ENCODE assay signal across 1 cellular context in the genomic region with DNA sequence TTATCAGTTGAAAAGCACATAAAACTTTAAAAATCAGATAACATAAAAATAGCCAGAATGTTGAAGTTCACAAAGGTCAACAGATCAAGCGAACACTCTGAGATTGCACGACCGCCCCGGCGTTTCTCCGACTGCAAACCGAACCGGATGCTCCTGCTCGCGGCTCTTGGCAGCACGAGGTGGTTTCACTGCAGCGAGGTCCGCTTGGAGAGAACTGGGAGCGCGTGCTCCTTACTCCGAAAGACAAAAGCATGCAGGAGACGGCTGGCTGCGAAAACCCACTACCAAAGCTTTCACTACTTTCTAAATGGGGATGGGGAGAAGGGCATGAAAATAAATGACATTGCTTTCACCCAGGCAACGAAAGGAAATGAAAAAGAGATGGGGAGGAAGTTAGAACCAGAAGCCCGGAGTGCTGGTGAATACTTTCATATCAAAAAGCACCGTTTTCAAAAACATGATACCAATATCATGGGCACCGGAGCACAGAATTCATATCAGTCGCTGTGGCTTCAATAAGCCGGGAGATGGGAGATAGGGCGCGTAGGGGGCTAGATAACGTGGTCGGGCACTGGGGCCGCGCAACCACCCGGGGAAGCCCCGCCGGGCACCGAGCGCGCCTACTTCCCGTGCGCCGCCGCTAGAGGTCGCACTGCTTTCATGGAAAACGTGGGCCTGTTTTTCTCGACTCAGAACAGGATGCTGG.
A peak's percentile ranks its signal among the peaks of the same experiment; 100 is the strongest.
TF ChIP-seq lines count a peak whose summit lies in the region.

No MANE protein-coding gene starts in this region.

TF ChIP-seq in HepG2, 621 proteins besides CTCF, POLR2A, EP300 and RAD21 (continues in another document):
- TF ChIP-seq SRSF9 (IDR thresholded peaks at IDR 0.05; ENCODE audit: borderline replicate concordance, insufficient read depth, low read depth, low read length, poor library complexity, severe bottlenecking) = no peak
- TF ChIP-seq CBX1 (IDR thresholded peaks at IDR 0.05; ENCODE audit: low read depth) = peak; percentile 35
- TF ChIP-seq SATB2 (CRISPR knock-in tag; IDR thresholded peaks at IDR 0.05) = 0 out of 2 replicates have a peak, but pooled peaks have one; percentile 16
- TF ChIP-seq ZFX (CRISPR knock-in tag; IDR thresholded peaks at IDR 0.05; ENCODE audit: low read depth) = peak; percentile 46
- TF ChIP-seq, protein P1, sequence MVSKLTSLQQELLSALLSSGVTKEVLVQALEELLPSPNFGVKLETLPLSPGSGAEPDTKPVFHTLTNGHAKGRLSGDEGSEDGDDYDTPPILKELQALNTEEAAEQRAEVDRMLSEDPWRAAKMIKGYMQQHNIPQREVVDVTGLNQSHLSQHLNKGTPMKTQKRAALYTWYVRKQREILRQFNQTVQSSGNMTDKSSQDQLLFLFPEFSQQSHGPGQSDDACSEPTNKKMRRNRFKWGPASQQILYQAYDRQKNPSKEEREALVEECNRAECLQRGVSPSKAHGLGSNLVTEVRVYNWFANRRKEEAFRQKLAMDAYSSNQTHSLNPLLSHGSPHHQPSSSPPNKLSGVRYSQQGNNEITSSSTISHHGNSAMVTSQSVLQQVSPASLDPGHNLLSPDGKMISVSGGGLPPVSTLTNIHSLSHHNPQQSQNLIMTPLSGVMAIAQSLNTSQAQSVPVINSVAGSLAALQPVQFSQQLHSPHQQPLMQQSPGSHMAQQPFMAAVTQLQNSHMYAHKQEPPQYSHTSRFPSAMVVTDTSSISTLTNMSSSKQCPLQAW (CRISPR knock-in tag; IDR thresholded peaks at IDR 0.05) = 0 out of 2 replicates have a peak, but pooled peaks have one; percentile 46
- peak; percentile 34; the same call in 1 of the 2 replicates for TF ChIP-seq RXRB (CRISPR knock-in tag; IDR thresholded peaks at IDR 0.05; ENCODE audit: borderline replicate concordance)
- 0 out of 2 replicates have a peak, but pooled peaks have one; percentile 35 for TF ChIP-seq KDM1A (CRISPR knock-in tag; IDR thresholded peaks at IDR 0.05)
- TF ChIP-seq ZNF670 (CRISPR knock-in tag; IDR thresholded peaks at IDR 0.05; ENCODE audit: borderline replicate concordance) = no peak
- TF ChIP-seq ZBTB7B (CRISPR knock-in tag; IDR thresholded peaks at IDR 0.05) = peak; percentile 60; the same call in 1 of the 2 replicates
- no peak for TF ChIP-seq ZNF230 (CRISPR knock-in tag; IDR thresholded peaks at IDR 0.05)
- peak; percentile 90 for TF ChIP-seq FOXC1 (CRISPR knock-in tag; IDR thresholded peaks at IDR 0.05; ENCODE audit: borderline replicate concordance)
- TF ChIP-seq, protein P2, sequence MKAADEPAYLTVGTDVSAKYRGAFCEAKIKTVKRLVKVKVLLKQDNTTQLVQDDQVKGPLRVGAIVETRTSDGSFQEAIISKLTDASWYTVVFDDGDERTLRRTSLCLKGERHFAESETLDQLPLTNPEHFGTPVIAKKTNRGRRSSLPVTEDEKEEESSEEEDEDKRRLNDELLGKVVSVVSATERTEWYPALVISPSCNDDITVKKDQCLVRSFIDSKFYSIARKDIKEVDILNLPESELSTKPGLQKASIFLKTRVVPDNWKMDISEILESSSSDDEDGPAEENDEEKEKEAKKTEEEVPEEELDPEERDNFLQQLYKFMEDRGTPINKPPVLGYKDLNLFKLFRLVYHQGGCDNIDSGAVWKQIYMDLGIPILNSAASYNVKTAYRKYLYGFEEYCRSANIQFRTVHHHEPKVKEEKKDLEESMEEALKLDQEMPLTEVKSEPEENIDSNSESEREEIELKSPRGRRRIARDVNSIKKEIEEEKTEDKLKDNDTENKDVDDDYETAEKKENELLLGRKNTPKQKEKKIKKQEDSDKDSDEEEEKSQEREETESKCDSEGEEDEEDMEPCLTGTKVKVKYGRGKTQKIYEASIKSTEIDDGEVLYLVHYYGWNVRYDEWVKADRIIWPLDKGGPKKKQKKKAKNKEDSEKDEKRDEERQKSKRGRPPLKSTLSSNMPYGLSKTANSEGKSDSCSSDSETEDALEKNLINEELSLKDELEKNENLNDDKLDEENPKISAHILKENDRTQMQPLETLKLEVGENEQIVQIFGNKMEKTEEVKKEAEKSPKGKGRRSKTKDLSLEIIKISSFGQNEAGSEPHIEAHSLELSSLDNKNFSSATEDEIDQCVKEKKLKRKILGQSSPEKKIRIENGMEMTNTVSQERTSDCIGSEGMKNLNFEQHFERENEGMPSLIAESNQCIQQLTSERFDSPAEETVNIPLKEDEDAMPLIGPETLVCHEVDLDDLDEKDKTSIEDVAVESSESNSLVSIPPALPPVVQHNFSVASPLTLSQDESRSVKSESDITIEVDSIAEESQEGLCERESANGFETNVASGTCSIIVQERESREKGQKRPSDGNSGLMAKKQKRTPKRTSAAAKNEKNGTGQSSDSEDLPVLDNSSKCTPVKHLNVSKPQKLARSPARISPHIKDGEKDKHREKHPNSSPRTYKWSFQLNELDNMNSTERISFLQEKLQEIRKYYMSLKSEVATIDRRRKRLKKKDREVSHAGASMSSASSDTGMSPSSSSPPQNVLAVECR (CRISPR knock-in tag; IDR thresholded peaks at IDR 0.05; ENCODE audit: borderline replicate concordance) = peak; percentile 51; the same call in 1 of the 2 replicates
- no peak for TF ChIP-seq TEAD2 (CRISPR knock-in tag; IDR thresholded peaks at IDR 0.05)
- TF ChIP-seq ZNF777 (CRISPR knock-in tag; IDR thresholded peaks at IDR 0.05) = 0 out of 2 replicates have a peak, but pooled peaks have one; percentile 35
- no peak for TF ChIP-seq CREM (IDR thresholded peaks at IDR 0.05)
- TF ChIP-seq CREM (CRISPR knock-in tag; IDR thresholded peaks at IDR 0.05) = no peak
- TF ChIP-seq FIP1L1 (IDR thresholded peaks at IDR 0.05; ENCODE audit: borderline replicate concordance, insufficient read depth, low read depth, low read length) = 0 out of 2 replicates have a peak, but pooled peaks have one; percentile 53
- TF ChIP-seq AKAP8 (CRISPR knock-in tag; IDR thresholded peaks at IDR 0.05) = no peak
- TF ChIP-seq ISL2 (CRISPR knock-in tag; IDR thresholded peaks at IDR 0.05) = peak; percentile 55; the same call in 1 of the 2 replicates
- TF ChIP-seq, protein P3, sequence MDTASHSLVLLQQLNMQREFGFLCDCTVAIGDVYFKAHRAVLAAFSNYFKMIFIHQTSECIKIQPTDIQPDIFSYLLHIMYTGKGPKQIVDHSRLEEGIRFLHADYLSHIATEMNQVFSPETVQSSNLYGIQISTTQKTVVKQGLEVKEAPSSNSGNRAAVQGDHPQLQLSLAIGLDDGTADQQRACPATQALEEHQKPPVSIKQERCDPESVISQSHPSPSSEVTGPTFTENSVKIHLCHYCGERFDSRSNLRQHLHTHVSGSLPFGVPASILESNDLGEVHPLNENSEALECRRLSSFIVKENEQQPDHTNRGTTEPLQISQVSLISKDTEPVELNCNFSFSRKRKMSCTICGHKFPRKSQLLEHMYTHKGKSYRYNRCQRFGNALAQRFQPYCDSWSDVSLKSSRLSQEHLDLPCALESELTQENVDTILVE (CRISPR knock-in tag; IDR thresholded peaks at IDR 0.05) = 0 out of 2 replicates have a peak, but pooled peaks have one; percentile 40
- no peak for TF ChIP-seq POLR2AphosphoS5 (IDR thresholded peaks at IDR 0.05; ENCODE audit: low read depth, low read length)
- TF ChIP-seq, protein P4, sequence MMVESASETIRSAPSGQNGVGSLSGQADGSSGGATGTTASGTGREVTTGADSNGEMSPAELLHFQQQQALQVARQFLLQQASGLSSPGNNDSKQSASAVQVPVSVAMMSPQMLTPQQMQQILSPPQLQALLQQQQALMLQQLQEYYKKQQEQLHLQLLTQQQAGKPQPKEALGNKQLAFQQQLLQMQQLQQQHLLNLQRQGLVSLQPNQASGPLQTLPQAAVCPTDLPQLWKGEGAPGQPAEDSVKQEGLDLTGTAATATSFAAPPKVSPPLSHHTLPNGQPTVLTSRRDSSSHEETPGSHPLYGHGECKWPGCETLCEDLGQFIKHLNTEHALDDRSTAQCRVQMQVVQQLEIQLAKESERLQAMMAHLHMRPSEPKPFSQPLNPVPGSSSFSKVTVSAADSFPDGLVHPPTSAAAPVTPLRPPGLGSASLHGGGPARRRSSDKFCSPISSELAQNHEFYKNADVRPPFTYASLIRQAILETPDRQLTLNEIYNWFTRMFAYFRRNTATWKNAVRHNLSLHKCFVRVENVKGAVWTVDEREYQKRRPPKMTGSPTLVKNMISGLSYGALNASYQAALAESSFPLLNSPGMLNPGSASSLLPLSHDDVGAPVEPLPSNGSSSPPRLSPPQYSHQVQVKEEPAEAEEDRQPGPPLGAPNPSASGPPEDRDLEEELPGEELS (CRISPR knock-in tag; IDR thresholded peaks at IDR 0.05) = peak; percentile 32; the same call in 1 of the 2 replicates
- no peak for TF ChIP-seq TRIM24 (CRISPR knock-in tag; IDR thresholded peaks at IDR 0.05)
- 0 out of 2 replicates have a peak, but pooled peaks have one; percentile 35 for TF ChIP-seq BHLHE40 (IDR thresholded peaks at IDR 0.05; ENCODE audit: low read length)
- peak; percentile 93; the same call in 1 of the 2 replicates for TF ChIP-seq MTF2 (CRISPR knock-in tag; IDR thresholded peaks at IDR 0.05; ENCODE audit: borderline replicate concordance)
- TF ChIP-seq, protein P5, sequence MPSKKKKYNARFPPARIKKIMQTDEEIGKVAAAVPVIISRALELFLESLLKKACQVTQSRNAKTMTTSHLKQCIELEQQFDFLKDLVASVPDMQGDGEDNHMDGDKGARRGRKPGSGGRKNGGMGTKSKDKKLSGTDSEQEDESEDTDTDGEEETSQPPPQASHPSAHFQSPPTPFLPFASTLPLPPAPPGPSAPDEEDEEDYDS (CRISPR knock-in tag; IDR thresholded peaks at IDR 0.05) = 0 out of 2 replicates have a peak, but pooled peaks have one; percentile 14
- TF ChIP-seq ZNF577 (CRISPR knock-in tag; IDR thresholded peaks at IDR 0.05; ENCODE audit: borderline replicate concordance, low read depth) = no peak
- peak; percentile 53 for TF ChIP-seq SRSF1 (optimal IDR thresholded peaks at IDR 0.05; ENCODE audit: low read depth, low read length)
- no peak for TF ChIP-seq LCORL (IDR thresholded peaks at IDR 0.05)
- 0 out of 2 replicates have a peak, but pooled peaks have one; percentile 31 for TF ChIP-seq LCORL (CRISPR knock-in tag; IDR thresholded peaks at IDR 0.05)
- TF ChIP-seq EZH2 (conservative IDR thresholded peaks at IDR 0.05; ENCODE audit: low read depth, low read length) = peak; percentile 88
- TF ChIP-seq, protein P6, sequence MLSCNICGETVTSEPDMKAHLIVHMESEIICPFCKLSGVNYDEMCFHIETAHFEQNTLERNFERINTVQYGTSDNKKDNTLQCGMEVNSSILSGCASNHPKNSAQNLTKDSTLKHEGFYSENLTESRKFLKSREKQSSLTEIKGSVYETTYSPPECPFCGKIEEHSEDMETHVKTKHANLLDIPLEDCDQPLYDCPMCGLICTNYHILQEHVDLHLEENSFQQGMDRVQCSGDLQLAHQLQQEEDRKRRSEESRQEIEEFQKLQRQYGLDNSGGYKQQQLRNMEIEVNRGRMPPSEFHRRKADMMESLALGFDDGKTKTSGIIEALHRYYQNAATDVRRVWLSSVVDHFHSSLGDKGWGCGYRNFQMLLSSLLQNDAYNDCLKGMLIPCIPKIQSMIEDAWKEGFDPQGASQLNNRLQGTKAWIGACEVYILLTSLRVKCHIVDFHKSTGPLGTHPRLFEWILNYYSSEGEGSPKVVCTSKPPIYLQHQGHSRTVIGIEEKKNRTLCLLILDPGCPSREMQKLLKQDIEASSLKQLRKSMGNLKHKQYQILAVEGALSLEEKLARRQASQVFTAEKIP (CRISPR knock-in tag; IDR thresholded peaks at IDR 0.05; ENCODE audit: borderline replicate concordance) = no peak
- TF ChIP-seq SRY (CRISPR knock-in tag; IDR thresholded peaks at IDR 0.05) = peak; percentile 59; the same call in 1 of the 2 replicates
- peak; percentile 38 for TF ChIP-seq ETV5 (CRISPR knock-in tag; IDR thresholded peaks at IDR 0.05; ENCODE audit: borderline replicate concordance)
- TF ChIP-seq TEAD3 (CRISPR knock-in tag; optimal IDR thresholded peaks at IDR 0.05; ENCODE audit: borderline replicate concordance) = peak; percentile 14
- 0 out of 2 replicates have a peak, but pooled peaks have one; percentile 34 for TF ChIP-seq MEIS2 (CRISPR knock-in tag; IDR thresholded peaks at IDR 0.05)
- peak; percentile 58; the same call in 1 of the 2 replicates for TF ChIP-seq ZNF768 (CRISPR knock-in tag; IDR thresholded peaks at IDR 0.05)
- TF ChIP-seq ELF1 (CRISPR knock-in tag; IDR thresholded peaks at IDR 0.05) = 0 out of 2 replicates have a peak, but pooled peaks have one; percentile 17
- TF ChIP-seq ELF3 (CRISPR knock-in tag; IDR thresholded peaks at IDR 0.05) = peak; percentile 49; the same call in 1 of the 2 replicates
- 0 out of 2 replicates have a peak, but pooled peaks have one; percentile 29 for TF ChIP-seq SPEN (CRISPR knock-in tag; IDR thresholded peaks at IDR 0.05; ENCODE audit: low read depth)
- no peak for TF ChIP-seq MED8 (CRISPR knock-in tag; IDR thresholded peaks at IDR 0.05; ENCODE audit: insufficient replicate concordance)
- TF ChIP-seq BRCA1 (CRISPR knock-in tag; IDR thresholded peaks at IDR 0.05) = 0 out of 2 replicates have a peak, but pooled peaks have one; percentile 24
- peak; percentile 64; the same call in 1 of the 2 replicates for TF ChIP-seq ZMAT3 (CRISPR knock-in tag; conservative IDR thresholded peaks at IDR 0.05)
- peak; percentile 43; the same call in 1 of the 2 replicates for TF ChIP-seq FOXO1 (CRISPR knock-in tag; IDR thresholded peaks at IDR 0.05)
- TF ChIP-seq ZNF138 (CRISPR knock-in tag; IDR thresholded peaks at IDR 0.05; ENCODE audit: low read depth) = no peak
- TF ChIP-seq SUZ12 (IDR thresholded peaks at IDR 0.05; ENCODE audit: low read depth, low read length) = no peak
- TF ChIP-seq U2AF1 (optimal IDR thresholded peaks at IDR 0.05; ENCODE audit: low read depth, low read length) = peak; percentile 54
- no peak for TF ChIP-seq CBX2 (IDR thresholded peaks at IDR 0.05; ENCODE audit: low read depth, low read length)
- peak; percentile 75; the same call in 1 of the 2 replicates for TF ChIP-seq CBX2 (CRISPR knock-in tag; IDR thresholded peaks at IDR 0.05; ENCODE audit: low read depth)
- TF ChIP-seq ZNF556 (CRISPR knock-in tag; IDR thresholded peaks at IDR 0.05; ENCODE audit: borderline replicate concordance) = 0 out of 2 replicates have a peak, but pooled peaks have one; percentile 39
- 0 out of 2 replicates have a peak, but pooled peaks have one; percentile 56 for TF ChIP-seq KDM3A (CRISPR knock-in tag; IDR thresholded peaks at IDR 0.05; ENCODE audit: low read depth)
- TF ChIP-seq ZNF12 (CRISPR knock-in tag; IDR thresholded peaks at IDR 0.05) = no peak
- TF ChIP-seq, protein P7, sequence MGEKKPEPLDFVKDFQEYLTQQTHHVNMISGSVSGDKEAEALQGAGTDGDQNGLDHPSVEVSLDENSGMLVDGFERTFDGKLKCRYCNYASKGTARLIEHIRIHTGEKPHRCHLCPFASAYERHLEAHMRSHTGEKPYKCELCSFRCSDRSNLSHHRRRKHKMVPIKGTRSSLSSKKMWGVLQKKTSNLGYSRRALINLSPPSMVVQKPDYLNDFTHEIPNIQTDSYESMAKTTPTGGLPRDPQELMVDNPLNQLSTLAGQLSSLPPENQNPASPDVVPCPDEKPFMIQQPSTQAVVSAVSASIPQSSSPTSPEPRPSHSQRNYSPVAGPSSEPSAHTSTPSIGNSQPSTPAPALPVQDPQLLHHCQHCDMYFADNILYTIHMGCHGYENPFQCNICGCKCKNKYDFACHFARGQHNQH (CRISPR knock-in tag; IDR thresholded peaks at IDR 0.05) = peak; percentile 27; the same call in 1 of the 2 replicates
- peak; percentile 79; the same call in 1 of the 2 replicates for TF ChIP-seq ZSCAN9 (CRISPR knock-in tag; IDR thresholded peaks at IDR 0.05; ENCODE audit: borderline replicate concordance)
- TF ChIP-seq, protein P8, sequence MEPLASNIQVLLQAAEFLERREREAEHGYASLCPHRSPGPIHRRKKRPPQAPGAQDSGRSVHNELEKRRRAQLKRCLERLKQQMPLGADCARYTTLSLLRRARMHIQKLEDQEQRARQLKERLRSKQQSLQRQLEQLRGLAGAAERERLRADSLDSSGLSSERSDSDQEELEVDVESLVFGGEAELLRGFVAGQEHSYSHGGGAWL (CRISPR knock-in tag; IDR thresholded peaks at IDR 0.05) = peak; percentile 47
- TF ChIP-seq GATAD1 (CRISPR knock-in tag; IDR thresholded peaks at IDR 0.05) = 0 out of 2 replicates have a peak, but pooled peaks have one; percentile 37
